ENCODE assay signal across 19 cellular contexts in genomic region chrX:2679534-2680485, GRCh38.
DNase-seq lines count a peak whose midpoint lies in the region; ATAC-seq and TF ChIP-seq lines count a peak whose summit lies in the region.
"Had no signal": no experiment of that assay in that cellular context is flagged by ENCODE, and none has a peak within 500 bp of the region (broad histone marks: within the 10 kb centered on the region; RNA-seq: fewer than 3 reads in every experiment).

No MANE protein-coding gene starts in this region.

- H3K4me1 ChIP-seq in DND-41 (ENCODE audit: insufficient read depth, low read length) = peaks cover 5% of the 10 kb centered on the region; the same call in 1 of the 2 replicates
- peaks cover 2% of the 10 kb centered on the region for H3K4me1 ChIP-seq in parathyroid adenoma
- H3K4me1 ChIP-seq: breast epithelium, spleen had no signal

- peak; percentile 45; the same call in 2 of the 3 replicates for ATAC-seq in DND-41 (ENCODE audit: insufficient read depth, low read depth)
- ATAC-seq in HG03159 (IDR thresholded peaks at IDR 0.05; ENCODE audit: unreplicated experiment) = no peak
- ATAC-seq: gastroesophageal sphincter, HCT116, T-helper 17 cell had no signal

- H3K27ac ChIP-seq in DND-41 (ENCODE audit: low read length) = peak overlapping the region; percentile 44
- H3K27ac ChIP-seq in parathyroid adenoma = no peak overlapping the region
- H3K27ac ChIP-seq: gastroesophageal sphincter, spleen, vagina had no signal

- H3K27me3 ChIP-seq in DND-41 (ENCODE audit: insufficient read depth, low read length, poor library complexity) (no peaks in the 10 kb centered on the region), parathyroid adenoma (ENCODE audit: control insufficient read depth, insufficient read depth, low read length) (no peaks in the 10 kb centered on the region)
- H3K27me3 ChIP-seq: breast epithelium, gastroesophageal sphincter, spleen, vagina had no signal

- DNase-seq in DND-41 (no peak), amniotic epithelial cell (ENCODE audit: low read depth) (peak; percentile 94), fibroblast of pulmonary artery (ENCODE audit: low read depth) (peak; percentile 64), NCI-H774 (lab: John Stamatoyannopoulos, UW) (no peak), HuH-7 (ENCODE audit: low spot score) (no peak), retina (no peak)
- DNase-seq: activated CD4-positive, alpha-beta T cell treated with anti-CD3 and anti-CD28 coated beads for 1 hour; activated CD8-positive, alpha-beta memory T cell treated with anti-CD3 and anti-CD28 coated beads, Interleukin-2, amount 50 U/mL, for 48 hours; activated naive CD4-positive, alpha-beta T cell treated with Interleukin-2 at 50 U/mL for 16 hours; effector CD8-positive, alpha-beta T cell; spleen; stimulated activated naive CD4-positive, alpha-beta T cell treated with Interleukin-2 at 50 U/mL for 16 hours; T-helper 17 cell had no signal

- no peak overlapping the region for H3K4me2 ChIP-seq in DND-41 (ENCODE audit: insufficient read depth, low read length)
- peak overlapping the region; percentile 17 for H3K4me2 ChIP-seq in parathyroid adenoma (ENCODE audit: low read length)

- peaks cover 6% of the 10 kb centered on the region; the same call in 1 of the 2 replicates for H3K36me3 ChIP-seq in DND-41 (ENCODE audit: insufficient read depth, low read length)
- H3K36me3 ChIP-seq in parathyroid adenoma (ENCODE audit: control insufficient read depth, insufficient read depth, low read length) = no peaks in the 10 kb centered on the region
- H3K36me3 ChIP-seq: breast epithelium, gastroesophageal sphincter, spleen, vagina had no signal

- no peaks in the 10 kb centered on the region for H4K20me1 ChIP-seq in DND-41 (ENCODE audit: insufficient read depth, low read length)

- H3K79me2 ChIP-seq in DND-41 (ENCODE audit: insufficient read depth, low read length) = no peaks in the 10 kb centered on the region
- H3K79me2 ChIP-seq in parathyroid adenoma = no peaks in the 10 kb centered on the region

- H3K9ac ChIP-seq in DND-41 (ENCODE audit: low read depth, low read length) (no peak overlapping the region), parathyroid adenoma (no peak overlapping the region)

- H3K9me3 ChIP-seq in DND-41 (ENCODE audit: insufficient read depth, low read length, severe bottlenecking) (no peaks in the 10 kb centered on the region), parathyroid adenoma (ENCODE audit: control insufficient read depth, low read length) (no peaks in the 10 kb centered on the region)
- H3K9me3 ChIP-seq: breast epithelium, gastroesophageal sphincter, spleen, vagina had no signal

- no peak overlapping the region for H3K4me3 ChIP-seq in DND-41 (ENCODE audit: low read depth in 1 of 2, low read length in 2 of 2)
- H3K4me3 ChIP-seq in fibroblast of pulmonary artery (replicated peaks; ENCODE audit: low read depth, low read length) = no peak overlapping the region
- no peak overlapping the region for H3K4me3 ChIP-seq in parathyroid adenoma (ENCODE audit: low read depth, low read length)
- H3K4me3 ChIP-seq: breast epithelium, gastroesophageal sphincter, spleen, vagina had no signal

- no peak overlapping the region for H2AFZ ChIP-seq in DND-41 (ENCODE audit: low read depth, low read length)
- no peak overlapping the region for H2AFZ ChIP-seq in parathyroid adenoma

- TF ChIP-seq CTCF in DND-41 (IDR thresholded peaks at IDR 0.05; ENCODE audit: borderline replicate concordance, extremely low read depth, low read length, poor library complexity, severe bottlenecking) (no peak), fibroblast of pulmonary artery (IDR thresholded peaks at IDR 0.05; ENCODE audit: low read length, missing control alignments) (no peak), parathyroid adenoma (IDR thresholded peaks at IDR 0.05) (no peak)

Comparison
In these comparisons a context has a peak if more than half of its experiments do, and no peak if none do; other contexts are left out.
1. DNase-seq: peak in amniotic epithelial cell (single experiment) and fibroblast of pulmonary artery (single experiment); none in DND-41 (single experiment), NCI-H774 (single experiment), HuH-7 (single experiment) and retina (single experiment).